Comparison of ENCODE assay signal across 16 cellular contexts in genomic region chr3:149673393-149673792, GRCh38. TPM values are rescaled to one million over a fixed set of nuclear protein-coding genes. Genes with fewer than 3 reads are reported as not detected.
DNase-seq lines count a peak whose midpoint lies in the region; ATAC-seq and TF ChIP-seq lines count a peak whose summit lies in the region.
"Had no signal": no experiment of that assay in that cellular context is flagged by ENCODE, and none has a peak within 500 bp of the region (broad histone marks: within the 10 kb centered on the region; RNA-seq: fewer than 3 reads in every experiment).

No MANE protein-coding gene starts in this region.

- no peak overlapping the region for H3K4me2 ChIP-seq in PC-3 (ENCODE audit: low read length)
- no peak overlapping the region for H3K4me2 ChIP-seq in trophoblast cell (ENCODE audit: low read length)

- no peaks in the 10 kb centered on the region for H3K9me3 ChIP-seq in PC-3 (ENCODE audit: low read length)
- H3K9me3 ChIP-seq in trophoblast cell (ENCODE audit: insufficient read depth, low read depth, low read length), result no peaks in the 10 kb centered on the region
- H3K9me3 ChIP-seq in psoas muscle, result no peaks in the 10 kb centered on the region
- H3K9me3 ChIP-seq: HAP-1, SJSA1 had no signal

- H4K12ac ChIP-seq in trophoblast cell (ENCODE audit: low read depth, low read length), result no peak overlapping the region

- H3K79me1 ChIP-seq in trophoblast cell (ENCODE audit: low read length), result peaks cover 45% of the 10 kb centered on the region

- H3K14ac ChIP-seq in trophoblast cell (ENCODE audit: low read length), result no peak overlapping the region

- H3K18ac ChIP-seq in trophoblast cell (ENCODE audit: low read length), result no peak overlapping the region

- no peak overlapping the region for H2AFZ ChIP-seq in PC-3 (ENCODE audit: low read length)
- H2AFZ ChIP-seq in trophoblast cell (ENCODE audit: insufficient read depth, low read length, poor library complexity), result no peak overlapping the region

- H3K9ac ChIP-seq in PC-3 (ENCODE audit: low read length) (no peak overlapping the region), trophoblast cell (ENCODE audit: low read length) (no peak overlapping the region)

- H3F3A ChIP-seq in PC-3 (ENCODE audit: low read length, unreplicated experiment), result no peaks in the 10 kb centered on the region

- intact Hi-C loops in PC-3 (cut with micrococcal nuclease) (no loop called here), psoas muscle (cut with DNase I) (no loop called here)

- H3K27me3 ChIP-seq in PC-3 (ENCODE audit: low read length) (no peaks in the 10 kb centered on the region), trophoblast cell (ENCODE audit: insufficient read depth, low read length) (no peaks in the 10 kb centered on the region), psoas muscle (ENCODE audit: insufficient read depth in 3 of 3, low read length in 2 of 3) (no peaks in the 10 kb centered on the region)
- H3K27me3 ChIP-seq: SJSA1 had no signal

- ATAC-seq in PC-3 (no peak), psoas muscle (no peak), GM18870 (IDR thresholded peaks at IDR 0.05; ENCODE audit: unreplicated experiment) (no peak)
- ATAC-seq: CD8-positive, alpha-beta T cell had no signal

- TF ChIP-seq CTCF in PC-3 (conservative IDR thresholded peaks at IDR 0.05; ENCODE audit: low read depth, low read length) (no peak), psoas muscle (IDR thresholded peaks at IDR 0.05) (no peak)

- no peak overlapping the region for H3K4ac ChIP-seq in trophoblast cell (ENCODE audit: low read depth, low read length)

- H3K4me1 ChIP-seq in PC-3 (ENCODE audit: insufficient read depth, low read length) (peaks cover 7% of the 10 kb centered on the region), trophoblast cell (ENCODE audit: control insufficient read depth in 1 of 2, insufficient read depth in 2 of 2, low read length in 2 of 2) (peaks cover 20 to 32% of the 10 kb centered on the region in 2 experiments), psoas muscle (no peaks in the 10 kb centered on the region)
- H3K4me1 ChIP-seq: SJSA1 had no signal

- H3K27ac ChIP-seq in PC-3 (ENCODE audit: low read length) (no peak overlapping the region), trophoblast cell (ENCODE audit: low read depth, low read length) (peak overlapping the region; percentile 98), psoas muscle (no peak overlapping the region)
- H3K27ac ChIP-seq: RWPE1, SJSA1 had no signal

- no peaks in the 10 kb centered on the region for H4K20me1 ChIP-seq in PC-3 (ENCODE audit: low read length)

- H4K8ac ChIP-seq in trophoblast cell (ENCODE audit: low read depth, low read length), result no peak overlapping the region

- no peak overlapping the region for H4K91ac ChIP-seq in trophoblast cell (ENCODE audit: low read depth, low read length)

- H2AK5ac ChIP-seq in trophoblast cell (ENCODE audit: low read length), result no peak overlapping the region

- no peak overlapping the region for H3K23ac ChIP-seq in trophoblast cell (ENCODE audit: low read length)

- no CpG with 5 or more reads among the region's 1 CpG for WGBS in trophoblast cell (ENCODE audit: extremely low coverage, insufficient coverage, insufficient read length)
- 97 to 100% (median 100%) methylated on average over 1 of the region's 1 CpG for WGBS in psoas muscle, 3 donors

- DNase-seq in EL (peak; percentile 75), PC-3 (peak; percentile 25), fibroblast of peridontal ligament (ENCODE audit: extremely low read depth) (peak; percentile 41), trophoblast cell (peak; percentile 64 to 91), psoas muscle (no peak), GOT3 (lab: John Stamatoyannopoulos, UW) (no peak), DMS79 (lab: John Stamatoyannopoulos, UW) (no peak)
- DNase-seq: CD8-positive, alpha-beta T cell; DND-41; NCI-H2107; NCI-H345; NCI-H526 treated with DMSO at 0.1 percent for 48 hours had no signal

- no peak overlapping the region for H2BK12ac ChIP-seq in trophoblast cell (ENCODE audit: low read length)

- BruUV-seq in PC-3 (replicated peaks; lab: Mats Ljungman, UMichigan), result no TSS peak

- POLR2A ChIA-PET in PC-3 (lab: Charles Lee; ENCODE audit: unreplicated experiment), result no interaction called here

- H3K36me3 ChIP-seq in PC-3 (ENCODE audit: low read depth, low read length) (no peaks in the 10 kb centered on the region), trophoblast cell (ENCODE audit: control insufficient read depth in 1 of 2, insufficient read depth in 2 of 2, low read length in 2 of 2) (no peaks in the 10 kb centered on the region), psoas muscle (ENCODE audit: insufficient read depth in 1 of 2, low read depth in 1 of 2) (no peaks in the 10 kb centered on the region)
- H3K36me3 ChIP-seq: HAP-1, SJSA1 had no signal

- H3K79me2 ChIP-seq in PC-3 (ENCODE audit: low read length) (no peaks in the 10 kb centered on the region), trophoblast cell (ENCODE audit: control insufficient read depth, insufficient read depth, low read length, poor library complexity) (peaks cover 5% of the 10 kb centered on the region)

- H2BK120ac ChIP-seq in trophoblast cell (ENCODE audit: insufficient read depth, low read length, poor library complexity), result peak overlapping the region; percentile 96

- peak overlapping the region; percentile 99 for H2BK5ac ChIP-seq in trophoblast cell (ENCODE audit: low read depth, low read length, poor library complexity)

- H3K4me3 ChIP-seq in PC-3 (ENCODE audit: low read length) (no peak overlapping the region), trophoblast cell (ENCODE audit: low read depth, low read length) (no peak overlapping the region), psoas muscle (no peak overlapping the region)
- H3K4me3 ChIP-seq: HAP-1, SJSA1 had no signal

- peaks cover 3% of the 10 kb centered on the region; the same call in 1 of the 2 replicates for H3K9me2 ChIP-seq in PC-3 (replicated peaks; ENCODE audit: low read length)

- CTCF ChIA-PET in PC-3 (lab: Charles Lee), result no interaction called here

RNA-seq across cellular contexts. Expression of gene WWTR1, which starts 15.6 kb away (rescaled TPM):
- total RNA-seq in PC-3 (2014; rRNA removed), result 74.4 and 79.7 TPM in 2 replicates
- 60.2 and 61.6 TPM in 2 replicates for polyA plus RNA-seq in trophoblast cell (2013)
- total RNA-seq in psoas muscle, result 10 to 100 TPM; 13.3 to 52.9 (median 30.1) TPM
- 10 to 100 TPM in 1 of 3 donors, 1 to 10 TPM in 2; 6.7 to 53.5 (median 6.7) TPM for polyA plus RNA-seq in psoas muscle

Comparison
In these comparisons a context has a peak if more than half of its experiments do, and no peak if none do; other contexts are left out.
1. DNase-seq: peak in EL (single experiment), PC-3 (single experiment), fibroblast of peridontal ligament (single experiment) and trophoblast cell (2 of 2); none in psoas muscle (0 of 2), GOT3 (single experiment) and DMS79 (single experiment).